Comparison of ENCODE assay signal across 28 cellular contexts in the genomic region with DNA sequence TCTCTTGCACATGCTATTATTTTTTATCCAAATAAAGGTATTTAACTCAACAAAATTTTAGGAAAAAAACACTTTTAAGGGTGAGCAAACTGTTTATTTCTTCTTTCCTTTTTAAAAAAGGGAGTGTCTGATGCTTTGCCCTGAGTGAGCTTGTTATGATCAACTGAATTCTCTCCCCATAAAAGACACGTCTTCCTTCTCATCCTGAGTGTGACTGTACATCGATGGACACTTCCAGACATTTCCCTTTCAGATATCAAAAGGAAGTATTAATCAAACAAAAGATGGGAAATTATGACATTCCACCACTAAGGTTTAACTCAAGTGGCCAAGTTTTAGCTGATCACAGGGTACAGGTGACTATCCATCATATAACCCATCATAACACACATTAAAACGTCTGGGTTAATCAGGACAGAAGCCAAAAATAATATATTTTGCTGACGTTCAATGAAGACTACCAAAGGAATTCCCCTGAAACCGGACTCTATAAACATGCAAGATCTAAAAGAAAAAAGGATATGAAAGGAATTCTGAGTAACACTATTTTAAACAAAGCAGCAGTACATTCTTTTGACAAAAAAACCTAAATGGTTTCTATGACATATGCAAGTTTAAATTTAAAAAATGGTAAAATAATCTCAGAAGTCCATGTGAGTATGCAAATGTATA.
"Had no signal": no experiment of that assay in that cellular context is flagged by ENCODE, and none has a peak within 500 bp of the region (broad histone marks: within the 10 kb centered on the region; RNA-seq: fewer than 3 reads in every experiment).

No MANE protein-coding gene starts in this region.

- DNase-seq: activated CD4-positive, alpha-beta memory T cell treated with anti-CD3 and anti-CD28 coated beads for 36 hours; activated CD4-positive, alpha-beta T cell treated with anti-CD3 and anti-CD28 coated beads for 4 hours; activated naive CD4-positive, alpha-beta T cell; activated T-cell treated with anti-CD3 and anti-CD28 coated beads, Interleukin-2, amount 50 U/mL, for 72 hours; adrenal gland; aorta; brain microvascular endothelial cell; central memory CD4-positive, alpha-beta T cell; foreskin melanocyte; heart right ventricle; left lung; lower lobe of right lung; posterior cingulate gyrus; right cardiac atrium; stimulated activated CD4-positive, alpha-beta T cell treated with anti-CD3 and anti-CD28 coated beads, Interleukin-15, amount 100 ng/mL, for 24 hours; stimulated activated CD4-positive, alpha-beta T cell treated with anti-CD3 and anti-CD28 coated beads, Interleukin-2, amount 100 ng/mL, for 24 hours; stimulated activated naive B cell treated with anti-CD40 and anti-IgM and Interleukin-4, amounts not matched to agents 10 μg/mL and 1 μg/mL and 100 μg/mL, for 72 hours; stomach; T-helper 9 cell; thyroid gland; upper lobe of left lung had no signal

- H3K9me3 Mint-ChIP-seq: activated CD4-positive, alpha-beta memory T cell treated with anti-CD3 and anti-CD28 coated beads for 36 hours; activated T-cell treated with anti-CD3 and anti-CD28 coated beads, Interleukin-2, amount 50 U/mL, for 72 hours; nephron; stimulated activated naive B cell treated with anti-CD40 and anti-IgM and Interleukin-4, amounts not matched to agents 10 μg/mL and 1 μg/mL and 100 μg/mL, for 72 hours; T-helper 1 cell treated with Interleukin-12 subunit alpha and Interleukin-12 subunit beta and Interleukin-4 antibody, amounts not matched to agents 30 μg/mL and 1 μg/mL, for 36 hours had no signal

- H3K27me3 ChIP-seq: adrenal gland, brain microvascular endothelial cell, heart right ventricle, left lung, stomach, thyroid gland, upper lobe of left lung, vagina had no signal

- H3K4me1 ChIP-seq: adrenal gland, thyroid gland, vagina had no signal

- H3K27me3 Mint-ChIP-seq: activated CD4-positive, alpha-beta memory T cell treated with anti-CD3 and anti-CD28 coated beads for 36 hours; activated naive CD8-positive, alpha-beta T cell; stimulated activated naive B cell treated with anti-CD40 and anti-IgM and Interleukin-4, amounts not matched to agents 10 μg/mL and 1 μg/mL and 100 μg/mL, for 72 hours had no signal

- H3K4me3 Mint-ChIP-seq: activated CD4-positive, alpha-beta memory T cell treated with anti-CD3 and anti-CD28 coated beads for 36 hours; activated naive CD8-positive, alpha-beta T cell; activated T-cell treated with anti-CD3 and anti-CD28 coated beads, Interleukin-2, amount 50 U/mL, for 72 hours; nephron; stimulated activated naive B cell treated with anti-CD40 and anti-IgM and Interleukin-4, amounts not matched to agents 10 μg/mL and 1 μg/mL and 100 μg/mL, for 72 hours; T-helper 1 cell treated with Interleukin-12 subunit alpha and Interleukin-12 subunit beta and Interleukin-4 antibody, amounts not matched to agents 30 μg/mL and 1 μg/mL, for 36 hours had no signal

- FAIRE-seq: TTC549 had no signal

- H3K9me3 ChIP-seq: adrenal gland, heart right ventricle, left lung, lower lobe of right lung, stomach, thyroid gland, upper lobe of left lung, vagina had no signal

- H3K4me3 ChIP-seq: adrenal gland, heart right ventricle, left lung, lower lobe of right lung, stomach, thyroid gland, upper lobe of left lung, vagina had no signal

- H3K4me1 Mint-ChIP-seq: nephron had no signal

- H3K36me3 Mint-ChIP-seq: activated CD4-positive, alpha-beta memory T cell treated with anti-CD3 and anti-CD28 coated beads for 36 hours; activated naive CD8-positive, alpha-beta T cell; stimulated activated naive B cell treated with anti-CD40 and anti-IgM and Interleukin-4, amounts not matched to agents 10 μg/mL and 1 μg/mL and 100 μg/mL, for 72 hours had no signal

- H3K27ac Mint-ChIP-seq: activated CD4-positive, alpha-beta memory T cell treated with anti-CD3 and anti-CD28 coated beads for 36 hours; activated naive CD8-positive, alpha-beta T cell; activated T-cell treated with anti-CD3 and anti-CD28 coated beads, Interleukin-2, amount 50 U/mL, for 72 hours; nephron; stimulated activated naive B cell treated with anti-CD40 and anti-IgM and Interleukin-4, amounts not matched to agents 10 μg/mL and 1 μg/mL and 100 μg/mL, for 72 hours; T-helper 1 cell treated with Interleukin-12 subunit alpha and Interleukin-12 subunit beta and Interleukin-4 antibody, amounts not matched to agents 30 μg/mL and 1 μg/mL, for 36 hours had no signal

- H3K27ac ChIP-seq: adrenal gland, brain microvascular endothelial cell, heart right ventricle, left lung, lower lobe of right lung, thyroid gland, upper lobe of left lung, vagina, VCaP had no signal

- ATAC-seq: activated T-cell treated with anti-CD3 and anti-CD28 coated beads, Interleukin-2, amount 50 U/mL, for 72 hours; esophagus mucosa; heart right ventricle; left lung; lower lobe of right lung; right cardiac atrium; stimulated activated naive B cell treated with anti-CD40 and anti-IgM and Interleukin-4, amounts not matched to agents 10 μg/mL and 1 μg/mL and 100 μg/mL, for 72 hours had no signal

- H3K36me3 ChIP-seq: adrenal gland, brain microvascular endothelial cell, heart right ventricle, left lung, lower lobe of right lung, stomach, thyroid gland, upper lobe of left lung, vagina had no signal
